9 cellular contexts compared by ENCODE assay signal in genomic region chr12:45669093-45669492, GRCh38.
DNase-seq lines count a peak whose midpoint lies in the region; ATAC-seq lines count a peak whose summit lies in the region.
"Had no signal": no experiment of that assay in that cellular context is flagged by ENCODE, and none has a peak within 500 bp of the region (broad histone marks: within the 10 kb centered on the region; RNA-seq: fewer than 3 reads in every experiment).

No MANE protein-coding gene starts in this region.

- H3K4me3 Mint-ChIP-seq in activated naive CD4-positive, alpha-beta T cell treated with anti-CD3 and anti-CD28 coated beads for 36 hours = no peak overlapping the region
- H3K4me3 Mint-ChIP-seq in activated CD4-positive, alpha-beta memory T cell treated with anti-CD3 and anti-CD28 coated beads, Interleukin-2, amount 10 ng/mL, durations not matched to agents 7 days and 5 days = peak overlapping the region; percentile 57

- H3K9me3 Mint-ChIP-seq in activated naive CD4-positive, alpha-beta T cell treated with anti-CD3 and anti-CD28 coated beads, Interleukin-2, amount 50 U/mL, for 72 hours = peaks cover 0 to 5% of the 10 kb centered on the region in 2 donors
- H3K9me3 Mint-ChIP-seq in activated naive CD4-positive, alpha-beta T cell treated with anti-CD3 and anti-CD28 coated beads for 36 hours = no peaks in the 10 kb centered on the region
- no peaks in the 10 kb centered on the region for H3K9me3 Mint-ChIP-seq in activated CD4-positive, alpha-beta memory T cell treated with anti-CD3 and anti-CD28 coated beads, Interleukin-2, amount 10 ng/mL, durations not matched to agents 7 days and 5 days

- no peaks in the 10 kb centered on the region for H3K36me3 Mint-ChIP-seq in activated naive CD4-positive, alpha-beta T cell treated with anti-CD3 and anti-CD28 coated beads, Interleukin-2, amount 50 U/mL, for 72 hours
- H3K36me3 Mint-ChIP-seq in activated naive CD4-positive, alpha-beta T cell treated with anti-CD3 and anti-CD28 coated beads for 36 hours (ENCODE audit: low read depth) = no peaks in the 10 kb centered on the region
- peaks cover 16% of the 10 kb centered on the region for H3K36me3 Mint-ChIP-seq in activated CD4-positive, alpha-beta memory T cell treated with anti-CD3 and anti-CD28 coated beads, Interleukin-2, amount 10 ng/mL, durations not matched to agents 7 days and 5 days (ENCODE audit: low read depth)

- intact Hi-C loops in activated naive CD4-positive, alpha-beta T cell treated with anti-CD3 and anti-CD28 coated beads for 36 hours (cut with micrococcal nuclease) = loop anchor here (1.0 to 5.0 kb wide), 4 partner anchors 20 to 436 kb away; partner anchors contain the start of gene SCAF11

- peak overlapping the region in 1 of 2 donors; percentile 73 for H3K27ac Mint-ChIP-seq in activated naive CD4-positive, alpha-beta T cell treated with anti-CD3 and anti-CD28 coated beads, Interleukin-2, amount 50 U/mL, for 72 hours
- H3K27ac Mint-ChIP-seq in activated naive CD4-positive, alpha-beta T cell treated with anti-CD3 and anti-CD28 coated beads for 36 hours = no peak overlapping the region
- peak overlapping the region; percentile 76 for H3K27ac Mint-ChIP-seq in activated CD4-positive, alpha-beta memory T cell treated with anti-CD3 and anti-CD28 coated beads, Interleukin-2, amount 10 ng/mL, durations not matched to agents 7 days and 5 days

- ATAC-seq in activated naive CD4-positive, alpha-beta T cell treated with anti-CD3 and anti-CD28 coated beads, Interleukin-2, amount 50 U/mL, for 72 hours = peak; percentile 84 to 88
- peak; percentile 67 for ATAC-seq in HG03103 (IDR thresholded peaks at IDR 0.05; ENCODE audit: low read depth, unreplicated experiment)

- H3K4me1 Mint-ChIP-seq in activated naive CD4-positive, alpha-beta T cell treated with anti-CD3 and anti-CD28 coated beads for 36 hours (ENCODE audit: low read depth) = peaks cover 30% of the 10 kb centered on the region
- peaks cover 42% of the 10 kb centered on the region for H3K4me1 Mint-ChIP-seq in activated CD4-positive, alpha-beta memory T cell treated with anti-CD3 and anti-CD28 coated beads, Interleukin-2, amount 10 ng/mL, durations not matched to agents 7 days and 5 days

- peaks cover 7% of the 10 kb centered on the region for H3K27me3 Mint-ChIP-seq in activated naive CD4-positive, alpha-beta T cell treated with anti-CD3 and anti-CD28 coated beads for 36 hours (ENCODE audit: low read depth)
- H3K27me3 Mint-ChIP-seq in activated CD4-positive, alpha-beta memory T cell treated with anti-CD3 and anti-CD28 coated beads, Interleukin-2, amount 10 ng/mL, durations not matched to agents 7 days and 5 days = peaks cover 23% of the 10 kb centered on the region

- CTCF ChIA-PET in activated naive CD4-positive, alpha-beta T cell treated with anti-CD3 and anti-CD28 coated beads for 36 hours (lab: Charles Lee) = interaction anchor here (1.2 to 1.8 kb wide), 5 partner anchors 14 to 58 kb away, joined by 4 to 7 read pairs (median 5); no protein-coding TSS in a partner anchor
- CTCF ChIA-PET in activated CD4-positive, alpha-beta memory T cell treated with anti-CD3 and anti-CD28 coated beads, Interleukin-2, amount 10 ng/mL, durations not matched to agents 7 days and 5 days (lab: Charles Lee) = interaction anchor here (1.3 to 5.1 kb wide), 3 partner anchors 12 to 125 kb away, joined by 6 to 49 read pairs (median 23); no protein-coding TSS in a partner anchor

- DNase-seq in activated naive CD4-positive, alpha-beta T cell treated with anti-CD3 and anti-CD28 coated beads, Interleukin-2, amount 50 U/mL, for 72 hours (ENCODE audit: low spot score in 2 of 2) = no peak
- no peak for DNase-seq in activated naive CD4-positive, alpha-beta T cell treated with anti-CD3 and anti-CD28 coated beads for 36 hours
- DNase-seq in activated CD4-positive, alpha-beta memory T cell treated with anti-CD3 and anti-CD28 coated beads, Interleukin-2, amount 10 ng/mL, durations not matched to agents 7 days and 5 days = no peak
- no peak for DNase-seq in islet precursor cell
- no peak for DNase-seq in NCI-H1105 treated with DMSO at 0.1 percent for 48 hours (lab: John Stamatoyannopoulos, UW)
- no peak for DNase-seq in hepatic stellate cell (ENCODE audit: low spot score)
- no peak for DNase-seq in OCI-M2 (lab: John Stamatoyannopoulos, UW; ENCODE audit: unreplicated experiment)
- DNase-seq: COR-L47 had no signal

- POLR2A ChIA-PET in activated CD4-positive, alpha-beta memory T cell treated with anti-CD3 and anti-CD28 coated beads, Interleukin-2, amount 10 ng/mL, durations not matched to agents 7 days and 5 days (lab: Charles Lee) = interaction anchor here (0.9 to 4.5 kb wide), 7 partner anchors 8 to 321 kb away, joined by 3 to 172 read pairs (median 4); partner anchors contain the start of gene ARID2
